Comparison of ENCODE assay signal across 19 cellular contexts in the genomic region with DNA sequence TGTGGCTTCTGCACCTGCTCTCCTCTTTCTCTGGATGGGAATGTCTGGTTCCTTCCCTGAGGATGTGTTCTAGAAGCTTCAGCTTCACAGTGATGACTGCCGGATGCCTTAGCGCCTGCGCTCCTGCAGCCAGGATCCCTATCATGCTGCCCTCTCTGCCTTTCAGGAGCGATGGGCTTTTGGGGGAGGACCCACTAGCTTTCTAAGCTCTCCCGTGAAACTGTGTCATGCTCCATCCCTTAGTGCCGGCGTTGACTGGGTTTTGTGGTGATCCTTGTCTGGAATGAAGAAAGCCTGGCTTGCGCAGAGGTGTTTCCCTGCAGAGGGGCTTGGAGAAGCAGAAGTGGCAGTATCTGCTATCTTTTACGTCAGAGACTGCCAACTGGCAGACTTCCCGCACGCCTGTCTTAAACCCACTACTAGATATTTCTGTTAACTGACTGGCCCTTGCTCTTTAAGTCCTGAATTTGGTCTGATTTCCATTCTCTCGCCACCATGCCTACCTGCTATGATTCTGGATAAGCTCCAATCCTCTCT. TPM values are rescaled to one million over a fixed set of nuclear protein-coding genes. Genes with fewer than 3 reads are reported as not detected.
DNase-seq lines count a peak whose midpoint lies in the region; ATAC-seq and TF ChIP-seq lines count a peak whose summit lies in the region.
"Had no signal": no experiment of that assay in that cellular context is flagged by ENCODE, and none has a peak within 500 bp of the region (broad histone marks: within the 10 kb centered on the region; RNA-seq: fewer than 3 reads in every experiment).

No MANE protein-coding gene starts in this region.

- CTCF ChIA-PET in activated CD4-positive, alpha-beta memory T cell treated with anti-CD3 and anti-CD28 coated beads for 36 hours (lab: Charles Lee): interaction anchor here (1.9 to 7.0 kb wide), 2 partner anchors 16 to 66 kb away, joined by 5 to 197 read pairs; partner anchors contain the start of genes COX6B1 and ZBTB32
- CTCF ChIA-PET in naive thymus-derived CD4-positive, alpha-beta T cell (lab: Charles Lee): interaction anchor here (0.6 to 3.2 kb wide), 6 partner anchors 12 to 217 kb away, joined by 3 to 11 read pairs (median 4); no protein-coding TSS in a partner anchor

- no peak for ATAC-seq in naive thymus-derived CD4-positive, alpha-beta T cell
- ATAC-seq: foreskin keratinocyte had no signal

- no peaks in the 10 kb centered on the region for H3K36me3 ChIP-seq in naive thymus-derived CD4-positive, alpha-beta T cell (ENCODE audit: control insufficient read depth in 2 of 3, insufficient read depth in 3 of 3, low read length in 3 of 3)
- H3K36me3 ChIP-seq: suprapubic skin had no signal

- H3K4me3 Mint-ChIP-seq in activated CD4-positive, alpha-beta T cell treated with anti-CD3 and anti-CD28 coated beads, Interleukin-2, amount 10 ng/mL, durations not matched to agents 24 days and 14 days: peak overlapping the region; percentile 92
- peak overlapping the region; percentile 91 for H3K4me3 Mint-ChIP-seq in activated CD4-positive, alpha-beta memory T cell treated with anti-CD3 and anti-CD28 coated beads for 36 hours
- peak overlapping the region; percentile 32 to 97 (median 55) for H3K4me3 Mint-ChIP-seq in naive thymus-derived CD4-positive, alpha-beta T cell
- H3K4me3 Mint-ChIP-seq in type B pancreatic cell: no peak overlapping the region

- H3K4me3 ChIP-seq in GM12875 (ENCODE audit: low read depth, low read length): peak overlapping the region; percentile 57
- H3K4me3 ChIP-seq in naive thymus-derived CD4-positive, alpha-beta T cell (ENCODE audit: low read length): peak overlapping the region; percentile 23
- H3K4me3 ChIP-seq: skin epidermis, suprapubic skin had no signal

- H3K4me1 ChIP-seq in naive thymus-derived CD4-positive, alpha-beta T cell (ENCODE audit: control insufficient read depth in 2 of 2, insufficient read depth in 2 of 2, low read length in 2 of 2): peaks cover 32 to 59% of the 10 kb centered on the region in 2 donors
- H3K4me1 ChIP-seq: foreskin keratinocyte had no signal

- DNase-seq in activated CD4-positive, alpha-beta T cell treated with anti-CD3 and anti-CD28 coated beads, Interleukin-2, amount 10 ng/mL, durations not matched to agents 24 days and 14 days: peak; percentile 66
- no peak for DNase-seq in activated CD4-positive, alpha-beta T cell treated with anti-CD3 and anti-CD28 coated beads, Interleukin-2, amount 50 U/mL, for 4 hours
- DNase-seq in activated CD4-positive, alpha-beta memory T cell treated with anti-CD3 and anti-CD28 coated beads for 36 hours: peak; percentile 16
- DNase-seq in naive thymus-derived CD4-positive, alpha-beta T cell: no peak
- no peak for DNase-seq in RPMI8226
- no peak for DNase-seq in type B pancreatic cell (ENCODE audit: extremely low spot score, unreplicated experiment)
- DNase-seq in stimulated activated CD4-positive, alpha-beta T cell treated with anti-CD3 and anti-CD28 coated beads, Interleukin-4, amount 100 ng/mL, for 24 hours: no peak
- DNase-seq: effector CD8-positive, alpha-beta T cell; foreskin keratinocyte; HCEC 1CT; mesenchymal stem cell; NCI-H1694 treated with DMSO at 0.1 percent for 48 hours; Right ventricle myocardium superior had no signal

- intact Hi-C loops in activated CD4-positive, alpha-beta T cell treated with anti-CD3 and anti-CD28 coated beads, Interleukin-2, amount 10 ng/mL, durations not matched to agents 24 days and 14 days (cut with micrococcal nuclease): loop anchor here (1.0 to 5.0 kb wide), 2 partner anchors 28 to 87 kb away; partner anchors contain the start of genes IGFLR1 and RBM42
- intact Hi-C loops in activated CD4-positive, alpha-beta memory T cell treated with anti-CD3 and anti-CD28 coated beads for 36 hours (cut with micrococcal nuclease): loop anchor here (1.0 to 10.0 kb wide), 7 partner anchors 43 to 502 kb away; partner anchors contain the start of genes ARHGAP33, HSPB6, NFKBID and OVOL3
- intact Hi-C loops in naive thymus-derived CD4-positive, alpha-beta T cell (cut with micrococcal nuclease): no loop called here

- POLR2A ChIA-PET in activated CD4-positive, alpha-beta memory T cell treated with anti-CD3 and anti-CD28 coated beads for 36 hours (lab: Charles Lee): interaction anchor here (1.3 to 7.3 kb wide), 5 partner anchors 12 to 101 kb away, joined by 3 to 96 read pairs (median 45); partner anchors contain the start of genes HAUS5, IGFLR1, PSENEN and U2AF1L4
- POLR2A ChIA-PET in naive thymus-derived CD4-positive, alpha-beta T cell (lab: Charles Lee): interaction anchor here (1.4 to 3.9 kb wide), 3 partner anchors 12 to 218 kb away, joined by 3 to 20 read pairs (median 8); no protein-coding TSS in a partner anchor

- no peaks in the 10 kb centered on the region for H3K9me3 ChIP-seq in naive thymus-derived CD4-positive, alpha-beta T cell (ENCODE audit: control insufficient read depth in 2 of 3, low read length in 3 of 3)
- H3K9me3 ChIP-seq: suprapubic skin had no signal

- peaks cover 39% of the 10 kb centered on the region for H3K36me3 Mint-ChIP-seq in activated CD4-positive, alpha-beta T cell treated with anti-CD3 and anti-CD28 coated beads, Interleukin-2, amount 10 ng/mL, durations not matched to agents 24 days and 14 days (ENCODE audit: low read depth)
- H3K36me3 Mint-ChIP-seq in activated CD4-positive, alpha-beta memory T cell treated with anti-CD3 and anti-CD28 coated beads for 36 hours: peaks cover 47% of the 10 kb centered on the region
- peaks cover 0 to 10% (median 0%) of the 10 kb centered on the region in 5 donors for H3K36me3 Mint-ChIP-seq in naive thymus-derived CD4-positive, alpha-beta T cell
- no peaks in the 10 kb centered on the region for H3K36me3 Mint-ChIP-seq in type B pancreatic cell

- peak overlapping the region; percentile 56 for H3K27ac ChIP-seq in naive thymus-derived CD4-positive, alpha-beta T cell (ENCODE audit: low read depth, low read length)
- H3K27ac ChIP-seq: foreskin keratinocyte, suprapubic skin had no signal

- H3K27ac Mint-ChIP-seq in activated CD4-positive, alpha-beta T cell treated with anti-CD3 and anti-CD28 coated beads, Interleukin-2, amount 10 ng/mL, durations not matched to agents 24 days and 14 days: peak overlapping the region; percentile 96
- peak overlapping the region; percentile 99 for H3K27ac Mint-ChIP-seq in activated CD4-positive, alpha-beta memory T cell treated with anti-CD3 and anti-CD28 coated beads for 36 hours
- peak overlapping the region; percentile 26 to 97 (median 73) for H3K27ac Mint-ChIP-seq in naive thymus-derived CD4-positive, alpha-beta T cell
- no peak overlapping the region for H3K27ac Mint-ChIP-seq in type B pancreatic cell

- no peaks in the 10 kb centered on the region for H3K27me3 ChIP-seq in naive thymus-derived CD4-positive, alpha-beta T cell (ENCODE audit: control insufficient read depth in 2 of 2, insufficient read depth in 2 of 2, low read length in 2 of 2)
- H3K27me3 ChIP-seq: foreskin keratinocyte, suprapubic skin had no signal

- H3K4me1 Mint-ChIP-seq in activated CD4-positive, alpha-beta T cell treated with anti-CD3 and anti-CD28 coated beads, Interleukin-2, amount 10 ng/mL, durations not matched to agents 24 days and 14 days: peaks cover 51% of the 10 kb centered on the region
- peaks cover 51% of the 10 kb centered on the region for H3K4me1 Mint-ChIP-seq in activated CD4-positive, alpha-beta memory T cell treated with anti-CD3 and anti-CD28 coated beads for 36 hours (ENCODE audit: low read depth)
- peaks cover 40 to 67% (median 54%) of the 10 kb centered on the region in 7 donors for H3K4me1 Mint-ChIP-seq in naive thymus-derived CD4-positive, alpha-beta T cell
- peaks cover 9% of the 10 kb centered on the region for H3K4me1 Mint-ChIP-seq in type B pancreatic cell (ENCODE audit: unreplicated experiment)

- TF ChIP-seq CTCF in GM12875 (IDR thresholded peaks at IDR 0.05; ENCODE audit: borderline replicate concordance, insufficient read depth, low read depth, low read length) (no peak), type B pancreatic cell (conservative IDR thresholded peaks at IDR 0.05) (no peak)

- no peaks in the 10 kb centered on the region for H3K27me3 Mint-ChIP-seq in activated CD4-positive, alpha-beta T cell treated with anti-CD3 and anti-CD28 coated beads, Interleukin-2, amount 10 ng/mL, durations not matched to agents 24 days and 14 days
- peaks cover 1% of the 10 kb centered on the region for H3K27me3 Mint-ChIP-seq in activated CD4-positive, alpha-beta memory T cell treated with anti-CD3 and anti-CD28 coated beads for 36 hours
- no peaks in the 10 kb centered on the region for H3K27me3 Mint-ChIP-seq in naive thymus-derived CD4-positive, alpha-beta T cell
- no peaks in the 10 kb centered on the region for H3K27me3 Mint-ChIP-seq in type B pancreatic cell

- H3K9me3 Mint-ChIP-seq in activated CD4-positive, alpha-beta T cell treated with anti-CD3 and anti-CD28 coated beads, Interleukin-2, amount 10 ng/mL, durations not matched to agents 24 days and 14 days: no peaks in the 10 kb centered on the region
- no peaks in the 10 kb centered on the region for H3K9me3 Mint-ChIP-seq in activated CD4-positive, alpha-beta memory T cell treated with anti-CD3 and anti-CD28 coated beads for 36 hours
- no peaks in the 10 kb centered on the region for H3K9me3 Mint-ChIP-seq in naive thymus-derived CD4-positive, alpha-beta T cell
- H3K9me3 Mint-ChIP-seq in type B pancreatic cell: no peaks in the 10 kb centered on the region

RNA-seq across cellular contexts. Expression of gene KMT2B, which starts 3.8 kb away (rescaled TPM):
- 60.0 and 64.5 TPM in 2 replicates for total RNA-seq in activated CD4-positive, alpha-beta T cell treated with anti-CD3 and anti-CD28 coated beads, Interleukin-2, amount 10 ng/mL, durations not matched to agents 24 days and 14 days
- total RNA-seq in activated CD4-positive, alpha-beta memory T cell treated with anti-CD3 and anti-CD28 coated beads for 36 hours: 10 to 100 TPM; 47.0 to 54.2 TPM
- total RNA-seq in naive thymus-derived CD4-positive, alpha-beta T cell: 10 to 100 TPM; 64.2 to 79.8 (median 77.3) TPM
- polyA plus RNA-seq in naive thymus-derived CD4-positive, alpha-beta T cell: 1 to 10 TPM in 1 of 2 donors, under 1 TPM in 1; 0.60 to 3.2 TPM
- total RNA-seq in type B pancreatic cell (ENCODE audit: low replicate concordance): 52.3 and 55.4 TPM in 2 replicates

RNA-seq across cellular contexts. Expression of gene ZBTB32, which starts 9.6 kb away (rescaled TPM):
- 140 and 142 TPM in 2 replicates for total RNA-seq in activated CD4-positive, alpha-beta T cell treated with anti-CD3 and anti-CD28 coated beads, Interleukin-2, amount 10 ng/mL, durations not matched to agents 24 days and 14 days
- total RNA-seq in activated CD4-positive, alpha-beta memory T cell treated with anti-CD3 and anti-CD28 coated beads for 36 hours: 100 to 1,000 TPM; 226 to 228 TPM
- 10 to 100 TPM in 1 of 5 experiments, 1 to 10 TPM in 1, under 1 TPM in 2, not detected in 1; 0.35 to 41.6 (median 1.0) TPM for total RNA-seq in naive thymus-derived CD4-positive, alpha-beta T cell
- polyA plus RNA-seq in naive thymus-derived CD4-positive, alpha-beta T cell: not detected
- not detected in 2 replicates for total RNA-seq in type B pancreatic cell (ENCODE audit: low replicate concordance)
- total RNA-seq: A673, bronchial epithelial cell, foreskin keratinocyte, LHCN-M2, Right ventricle myocardium superior, suprapubic skin had no signal
- polyA plus RNA-seq: foreskin keratinocyte had no signal

RNA-seq across cellular contexts. Expression of gene IGFLR1, which starts 28.3 kb away (rescaled TPM):
- 62.4 and 75.2 TPM in 2 replicates for total RNA-seq in activated CD4-positive, alpha-beta T cell treated with anti-CD3 and anti-CD28 coated beads, Interleukin-2, amount 10 ng/mL, durations not matched to agents 24 days and 14 days
- 10 to 100 TPM; 90.1 to 92.8 TPM for total RNA-seq in activated CD4-positive, alpha-beta memory T cell treated with anti-CD3 and anti-CD28 coated beads for 36 hours
- 100 to 1,000 TPM in 2 of 5 experiments, 10 to 100 TPM in 3; 61.4 to 113 (median 62.8) TPM for total RNA-seq in naive thymus-derived CD4-positive, alpha-beta T cell
- 100 to 1,000 TPM in 1 of 2 donors, 10 to 100 TPM in 1; 99.5 to 107 TPM for polyA plus RNA-seq in naive thymus-derived CD4-positive, alpha-beta T cell
- 1.5 and 3.8 TPM in 2 replicates for total RNA-seq in type B pancreatic cell (ENCODE audit: low replicate concordance)

RNA-seq across cellular contexts. Expression of gene U2AF1L4, which starts 31.2 kb away (rescaled TPM):
- 26.9 and 28.2 TPM in 2 replicates for total RNA-seq in activated CD4-positive, alpha-beta T cell treated with anti-CD3 and anti-CD28 coated beads, Interleukin-2, amount 10 ng/mL, durations not matched to agents 24 days and 14 days
- total RNA-seq in activated CD4-positive, alpha-beta memory T cell treated with anti-CD3 and anti-CD28 coated beads for 36 hours: 10 to 100 TPM; 34.6 to 37.8 TPM
- 10 to 100 TPM; 33.7 to 86.8 (median 68.6) TPM for total RNA-seq in naive thymus-derived CD4-positive, alpha-beta T cell
- 10 to 100 TPM; 75.7 to 89.7 TPM for polyA plus RNA-seq in naive thymus-derived CD4-positive, alpha-beta T cell
- total RNA-seq in type B pancreatic cell (ENCODE audit: low replicate concordance): 22.2 and 25.4 TPM in 2 replicates

RNA-seq across cellular contexts. Expression of gene PSENEN, which starts 31.5 kb away (rescaled TPM):
- 44.9 and 46.7 TPM in 2 replicates for total RNA-seq in activated CD4-positive, alpha-beta T cell treated with anti-CD3 and anti-CD28 coated beads, Interleukin-2, amount 10 ng/mL, durations not matched to agents 24 days and 14 days
- 10 to 100 TPM; 46.7 to 47.9 TPM for total RNA-seq in activated CD4-positive, alpha-beta memory T cell treated with anti-CD3 and anti-CD28 coated beads for 36 hours
- 10 to 100 TPM; 20.4 to 50.9 (median 26.3) TPM for total RNA-seq in naive thymus-derived CD4-positive, alpha-beta T cell
- polyA plus RNA-seq in naive thymus-derived CD4-positive, alpha-beta T cell: 10 to 100 TPM; 49.0 to 79.1 TPM
- total RNA-seq in type B pancreatic cell (ENCODE audit: low replicate concordance): 74.2 and 85.4 TPM in 2 replicates

Comparison
In these comparisons a context has a peak if more than half of its experiments do, and no peak if none do; other contexts are left out.
1. DNase-seq: peak in activated CD4-positive, alpha-beta T cell treated with anti-CD3 and anti-CD28 coated beads, Interleukin-2, amount 10 ng/mL, durations not matched to agents 24 days and 14 days (single experiment) and activated CD4-positive, alpha-beta memory T cell treated with anti-CD3 and anti-CD28 coated beads for 36 hours (single experiment); none in activated CD4-positive, alpha-beta T cell treated with anti-CD3 and anti-CD28 coated beads, Interleukin-2, amount 50 U/mL, for 4 hours (0 of 2), naive thymus-derived CD4-positive, alpha-beta T cell (0 of 9), RPMI8226 (single experiment), type B pancreatic cell (single experiment) and stimulated activated CD4-positive, alpha-beta T cell treated with anti-CD3 and anti-CD28 coated beads, Interleukin-4, amount 100 ng/mL, for 24 hours (single experiment).
2. RNA of gene IGFLR1, which starts 28.3 kb away (total RNA-seq): 90.1 to 92.8 TPM in activated CD4-positive, alpha-beta memory T cell treated with anti-CD3 and anti-CD28 coated beads for 36 hours, 62.4 to 75.2 TPM in activated CD4-positive, alpha-beta T cell treated with anti-CD3 and anti-CD28 coated beads, Interleukin-2, amount 10 ng/mL, durations not matched to agents 24 days and 14 days and 61.4 to 113 TPM in naive thymus-derived CD4-positive, alpha-beta T cell; 1.5 to 3.8 TPM in type B pancreatic cell; every median in the first group is over 10 times any median in the second.
3. intact Hi-C loops: an anchor here in activated CD4-positive, alpha-beta T cell treated with anti-CD3 and anti-CD28 coated beads, Interleukin-2, amount 10 ng/mL, durations not matched to agents 24 days and 14 days (1.0 to 5.0 kb wide) and activated CD4-positive, alpha-beta memory T cell treated with anti-CD3 and anti-CD28 coated beads for 36 hours (1.0 to 10.0 kb wide); none called in naive thymus-derived CD4-positive, alpha-beta T cell.